Comparison of ENCODE assay signal across 8 cellular contexts in the genomic region with DNA sequence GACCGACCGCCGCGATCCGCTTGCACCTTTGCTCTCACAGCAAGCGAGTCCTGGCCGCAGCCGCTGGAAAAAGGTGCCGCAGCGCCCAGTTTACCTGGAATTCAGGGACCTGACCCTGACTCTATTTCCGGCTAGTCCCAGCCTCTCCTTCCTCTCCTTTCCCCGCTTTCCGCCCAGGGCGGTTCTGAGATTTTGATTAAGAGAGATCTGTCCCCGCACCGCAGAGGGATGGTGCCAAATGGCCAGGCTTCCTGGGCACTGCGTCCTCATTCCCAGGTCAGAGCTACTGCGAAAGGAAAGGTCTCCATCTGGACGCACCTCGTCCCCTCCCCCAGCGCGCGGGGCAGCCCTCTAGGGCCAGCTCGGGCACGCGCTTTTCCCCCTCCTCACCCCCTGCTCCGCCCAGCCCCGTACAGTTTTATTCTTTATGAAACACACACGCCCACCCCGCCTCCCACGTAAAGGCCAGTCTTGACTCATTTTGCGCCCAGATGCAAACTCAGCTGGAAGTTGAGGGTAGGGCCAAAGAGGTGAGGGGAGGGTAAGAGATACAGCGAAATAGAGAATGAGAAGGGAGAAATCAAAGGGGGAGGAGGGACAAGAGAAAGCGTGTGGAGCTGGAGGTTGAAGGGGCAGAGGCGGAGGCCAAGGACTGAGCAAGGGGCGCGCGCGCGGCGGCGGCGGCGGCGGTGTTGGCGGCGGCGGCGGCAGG.
DNase-seq lines count a peak whose midpoint lies in the region; ATAC-seq and TF ChIP-seq lines count a peak whose summit lies in the region.

No MANE protein-coding gene starts in this region.

- 4% methylated on average over 28 of the region's 49 CpGs for WGBS in right lobe of liver (ENCODE audit: insufficient coverage, low coverage, low lambda C conversion rate, missing lambda C conversion rate)

- H3K27me3 ChIP-seq in right lobe of liver = peaks cover 0 to 14% of the 10 kb centered on the region in 2 donors

- TF ChIP-seq POLR2A in right lobe of liver (IDR thresholded peaks at IDR 0.05) = no peak

- H3K9me3 ChIP-seq in right lobe of liver = no peaks in the 10 kb centered on the region

- no peaks in the 10 kb centered on the region for H3K36me3 ChIP-seq in right lobe of liver

- DNase-seq in AG04449 (ENCODE audit: low read depth, low spot score) (no peak), astrocyte of the hippocampus (ENCODE audit: low read depth, low spot score) (peak; percentile 60), right lobe of liver (no peak), SIG-M5 (lab: John Stamatoyannopoulos, UW) (no peak), NOMO-1 (lab: John Stamatoyannopoulos, UW; ENCODE audit: unreplicated experiment in 2 of 2) (no peak), GM19238 (ENCODE audit: insufficient read length, low spot score) (no peak)

- peaks cover 0 to 19% (median 0%) of the 10 kb centered on the region in 4 donors for H3K4me1 ChIP-seq in right lobe of liver

- TF ChIP-seq CTCF in AG04449 (IDR thresholded peaks at IDR 0.05; ENCODE audit: insufficient read depth, low read length, missing control alignments) (no peak), right lobe of liver (IDR thresholded peaks at IDR 0.05) (no peak)

- H3K27ac ChIP-seq in right lobe of liver = no peak overlapping the region

- intact Hi-C loops in right lobe of liver (cut with DNase I) = no loop called here

- ATAC-seq in HG02588 (IDR thresholded peaks at IDR 0.05; ENCODE audit: unreplicated experiment) (peak; percentile 47), right lobe of liver (no peak), HG03175 (IDR thresholded peaks at IDR 0.05; ENCODE audit: unreplicated experiment) (no peak)

- H3K4me3 ChIP-seq in AG04449 (ENCODE audit: low read depth, low read length) = peak overlapping the region; percentile 49
- peak overlapping the region in 2 of 3 donors; percentile 31 to 44 for H3K4me3 ChIP-seq in right lobe of liver

- CTCF ChIA-PET in AG04449 (lab: Yijun Ruan, JAX) = no interaction called here

- POLR2A ChIA-PET in AG04449 (lab: Yijun Ruan, JAX) = no interaction called here
